ENCODE assay signal across 8 cellular contexts in genomic region chrX:40647307-40648197, GRCh38. TPM values are rescaled to one million over a fixed set of nuclear protein-coding genes. Genes with fewer than 3 reads are reported as not detected.
DNase-seq lines count a peak whose midpoint lies in the region; ATAC-seq and TF ChIP-seq lines count a peak whose summit lies in the region.

Gene CXorf38 (minus strand): TSS chrX:40647561. CDS start chrX:40647520, 41 bp downstream.

- H4K8ac ChIP-seq in IMR-90 (ENCODE audit: low read depth in 2 of 2, low read length in 2 of 2): peak within 1 kb of the TSS; percentile 61 to 90

- no peak within 1 kb of the TSS for H2BK120ac ChIP-seq in IMR-90 (ENCODE audit: low read depth, low read length)

- peak within 1 kb of the TSS; percentile 48 for H2AK5ac ChIP-seq in IMR-90 (ENCODE audit: low read depth, low read length)

- H3K9me2 ChIP-seq in OCI-LY7 (ENCODE audit: insufficient read depth, low read length): no peaks in the 10 kb centered on the region

- POLR2A ChIA-PET in IMR-90 (lab: Charles Lee; ENCODE audit: unreplicated experiment) (no interaction called here), OCI-LY7 (lab: Charles Lee) (interaction anchor here (0.8 kb wide), 1 partner anchor 87 kb away, joined by 3 read pairs; no protein-coding TSS in a partner anchor)

- no peaks in the 10 kb centered on the region for H3K27me3 ChIP-seq in IMR-90 (ENCODE audit: control insufficient read depth, insufficient read depth, low read length)

- in situ Hi-C loops in IMR-90 (cut with MboI; ENCODE audit: low sequenced_read_pairs): no loop called here

- peak within 1 kb of the TSS; percentile 50; the same call in 1 of the 2 replicates for H3K56ac ChIP-seq in IMR-90 (ENCODE audit: extremely low read depth, insufficient read depth, low read length)

- no peaks in the 10 kb centered on the region for H3K9me3 ChIP-seq in IMR-90 (ENCODE audit: control insufficient read depth, insufficient read depth, low read length)
- H3K9me3 ChIP-seq in OCI-LY7 (ENCODE audit: low read length): no peaks in the 10 kb centered on the region
- H3K9me3 ChIP-seq in mucosa of descending colon: no peaks in the 10 kb centered on the region

- 0 out of 2 replicates have a peak, but pooled peaks cover 8% of the 10 kb centered on the region for H4K20me1 ChIP-seq in IMR-90 (ENCODE audit: insufficient read depth, low read length)
- no peaks in the 10 kb centered on the region for H4K20me1 ChIP-seq in OCI-LY7 (ENCODE audit: insufficient read depth, low read length)

- CTCF ChIA-PET in IMR-90 (lab: Yijun Ruan, JAX): interaction anchor here (0.6 kb wide), 2 partner anchors 9 to 146 kb away, joined by 3 read pairs; no protein-coding TSS in a partner anchor
- CTCF ChIA-PET in OCI-LY7 (lab: Charles Lee; ENCODE audit: unreplicated experiment): no interaction called here

- H2BK15ac ChIP-seq in IMR-90 (ENCODE audit: low read depth, low read length): no peak within 1 kb of the TSS

- intact Hi-C loops in IMR-90 (cut with micrococcal nuclease): loop anchor here (1.0 kb wide), 1 partner anchor 103 kb away; no protein-coding TSS in a partner anchor
- intact Hi-C loops in OCI-LY7 (cut with micrococcal nuclease; ENCODE audit: unreplicated experiment): loop anchor here (2.0 to 10.0 kb wide), 4 partner anchors 87 to 1843 kb away; partner anchors contain the start of genes MED14, MID1IP1 and USP9X
- intact Hi-C loops in mucosa of descending colon (cut with DNase I, micrococcal nuclease): no loop called here

- peak within 1 kb of the TSS; percentile 91 for H2AK9ac ChIP-seq in IMR-90 (replicated peaks; ENCODE audit: low read depth, low read length, poor library complexity)

- peak within 1 kb of the TSS; percentile 67 for H3K4ac ChIP-seq in IMR-90 (ENCODE audit: low read depth, low read length)

- H3K4me2 ChIP-seq in IMR-90 (ENCODE audit: low read depth, low read length) (peak within 1 kb of the TSS; percentile 96), OCI-LY7 (ENCODE audit: low read length) (peak within 1 kb of the TSS; percentile 70)

- TF ChIP-seq POLR2A in IMR-90 (IDR thresholded peaks at IDR 0.05; ENCODE audit: low read depth, low read length): 0 out of 2 replicates have a peak, but pooled peaks have one; percentile 22

- H3K27ac ChIP-seq in IMR-90 (ENCODE audit: insufficient read depth, low read length) (peak within 1 kb of the TSS; percentile 74), OCI-LY7 (ENCODE audit: low read depth, low read length, poor library complexity, severe bottlenecking) (peak within 1 kb of the TSS; percentile 58)

- H2AFZ ChIP-seq in IMR-90 (replicated peaks; ENCODE audit: low read length, poor library complexity): peak within 1 kb of the TSS; percentile 90
- H2AFZ ChIP-seq in OCI-LY7 (ENCODE audit: low read length): peak within 1 kb of the TSS; percentile 60; the same call in 1 of the 2 replicates

- peak within 1 kb of the TSS; percentile 43; the same call in 1 of the 2 replicates for H3K14ac ChIP-seq in IMR-90 (replicated peaks; ENCODE audit: low read depth, low read length)

- H3K18ac ChIP-seq in IMR-90 (ENCODE audit: low read depth, low read length): no peak within 1 kb of the TSS

- peak within 1 kb of the TSS; percentile 15 for H4K91ac ChIP-seq in IMR-90 (ENCODE audit: insufficient read depth, low read depth, low read length)

- BruUV-seq in IMR-90 (replicated peaks; lab: Mats Ljungman, UMichigan) (no TSS peak), OCI-LY7 (replicated peaks; lab: Mats Ljungman, UMichigan) (no TSS peak)

- dilution Hi-C loops in IMR-90 (cut with HindIII; ENCODE audit: low sequenced_read_pairs, unreplicated experiment): no loop called here

- H3K4me3 ChIP-seq in IMR-90 (ENCODE audit: insufficient read depth, low read depth, low read length): peak within 1 kb of the TSS; percentile 92
- H3K4me3 ChIP-seq in OCI-LY7 (ENCODE audit: low read depth, low read length, poor library complexity, severe bottlenecking): peak within 1 kb of the TSS; percentile 76
- peak within 1 kb of the TSS; percentile 65 for H3K4me3 ChIP-seq in mucosa of descending colon

- WGBS in IMR-90 (ENCODE audit: extremely low coverage in 2 of 2, insufficient read length in 1 of 2), 2 experiments: 24% methylated on average over 35 of the region's 66 CpGs; no CpG with 5 or more reads in 1 of the 2 experiments

- peak within 1 kb of the TSS; percentile 75 for H3K9ac ChIP-seq in IMR-90 (ENCODE audit: low read depth, low read length)

- H3K79me2 ChIP-seq in OCI-LY7 (ENCODE audit: insufficient read depth, low read depth, low read length): peaks cover 41% of the 10 kb centered on the region

- DNase-seq in DMS114 treated with DMSO at 0.1 percent for 48 hours (lab: John Stamatoyannopoulos, UW; ENCODE audit: unreplicated experiment) (peak; percentile 70), IMR-90 (peak; percentile 83), OCI-LY7 (ENCODE audit: low spot score) (peak; percentile 90), activated T-cell treated with anti-CD3 and anti-CD28 coated beads for 1 hour (ENCODE audit: low read depth) (peak; percentile 84), epidermal melanocyte (ENCODE audit: insufficient read length, low spot score) (peak; percentile 38), mucosa of descending colon (peak; percentile 92 to 96 (median 94))
- peak; percentile 97 for DNase-seq in stimulated activated CD8-positive, alpha-beta memory T cell treated with anti-CD3 and anti-CD28 coated beads, Interleukin-4, amount 100 ng/mL, for 24 hours (ENCODE audit: low read depth)

- H3K4me1 ChIP-seq in IMR-90 (ENCODE audit: control insufficient read depth, insufficient read depth, low read length) (no peaks in the 10 kb centered on the region), OCI-LY7 (ENCODE audit: insufficient read depth, low read length, poor library complexity, severe bottlenecking) (peaks cover 26% of the 10 kb centered on the region), mucosa of descending colon (ENCODE audit: low read depth) (peaks cover 4% of the 10 kb centered on the region)

- ATAC-seq in GM21528 (IDR thresholded peaks at IDR 0.05; ENCODE audit: low FRiP score, unreplicated experiment) (peak; percentile 78), IMR-90 (ENCODE audit: low read depth) (peak; percentile 74), mucosa of descending colon (peak; percentile 88)

- peaks cover 0 to 19% of the 10 kb centered on the region in 2 experiments; a peak in 2 of 4 replicates for H3K79me1 ChIP-seq in IMR-90 (ENCODE audit: low read depth in 1 of 2, low read length in 2 of 2)

- peak within 1 kb of the TSS; percentile 68 for H4K5ac ChIP-seq in IMR-90 (ENCODE audit: low read depth, low read length)

- no peak within 1 kb of the TSS for H2BK20ac ChIP-seq in IMR-90 (ENCODE audit: low read depth, low read length)

- H3K36me3 ChIP-seq in IMR-90 (ENCODE audit: control insufficient read depth, insufficient read depth, low read length): no peaks in the 10 kb centered on the region
- H3K36me3 ChIP-seq in OCI-LY7 (ENCODE audit: insufficient read depth, low read length): peaks cover 16% of the 10 kb centered on the region; the same call in 1 of the 2 replicates
- H3K36me3 ChIP-seq in mucosa of descending colon (ENCODE audit: low read depth): peaks cover 3% of the 10 kb centered on the region

- TF ChIP-seq CTCF in IMR-90 (conservative IDR thresholded peaks at IDR 0.05; ENCODE audit: low read depth, low read length) (no peak), OCI-LY7 (conservative IDR thresholded peaks at IDR 0.05; ENCODE audit: low read length) (0 out of 2 replicates have a peak, but pooled peaks have one; percentile 16), mucosa of descending colon (IDR thresholded peaks at IDR 0.05) (no peak)

- H3K23ac ChIP-seq in IMR-90 (ENCODE audit: low read depth, low read length): peak within 1 kb of the TSS; percentile 84

- H3K9me1 ChIP-seq in IMR-90 (ENCODE audit: insufficient read depth, low read length): no peaks in the 10 kb centered on the region

- H2BK5ac ChIP-seq in IMR-90 (ENCODE audit: low read depth, low read length, poor library complexity, severe bottlenecking): peak within 1 kb of the TSS; percentile 51

- no peak for TF ChIP-seq RAD21 in IMR-90 (IDR thresholded peaks at IDR 0.05; ENCODE audit: low read length)

TF ChIP-seq in IMR-90, 13 proteins besides CTCF, POLR2A, EP300 and RAD21:
- TF ChIP-seq ELK1 (IDR thresholded peaks at IDR 0.05; ENCODE audit: borderline replicate concordance, low read depth, low read length) (no peak), CHD1 (IDR thresholded peaks at IDR 0.05; ENCODE audit: low read depth, low read length) (no peak), MXI1 (IDR thresholded peaks at IDR 0.05; ENCODE audit: borderline replicate concordance, low read depth, low read length) (peak; percentile 60; the same call in 1 of the 2 replicates), MAFK (IDR thresholded peaks at IDR 0.05; ENCODE audit: low read depth, low read length) (no peak), CEBPB (IDR thresholded peaks at IDR 0.05; ENCODE audit: low read depth, low read length) (no peak), RFX5 (IDR thresholded peaks at IDR 0.05; ENCODE audit: low read depth, low read length) (no peak), MAZ (IDR thresholded peaks at IDR 0.05; ENCODE audit: borderline replicate concordance, low read depth, low read length) (no peak), BHLHE40 (IDR thresholded peaks at IDR 0.05; ENCODE audit: low read depth, low read length) (peak; percentile 69; the same call in 1 of the 2 replicates), USF2 (IDR thresholded peaks at IDR 0.05; ENCODE audit: low read depth, low read length) (no peak)

RNA-seq across cellular contexts. Expression of gene CXorf38, which starts in this region (rescaled TPM):
- total RNA-seq in IMR-90 (2012; rRNA removed): 9.9 and 10.0 TPM in 2 replicates
- polyA plus RNA-seq in IMR-90 (2012; rRNA removed): 6.7 and 7.0 TPM in 2 replicates
- 3.8 and 4.1 TPM in 2 replicates for polyA plus RNA-seq in IMR-90 (2012; cell fraction: cytosol; rRNA removed)
- 5.6 and 10.6 TPM in 2 replicates for polyA plus RNA-seq in IMR-90 (2012; cell fraction: nucleus; rRNA removed; ENCODE audit: low replicate concordance)
- 12.9 and 13.6 TPM in 2 replicates for total RNA-seq in OCI-LY7 (2014; rRNA removed; shearing (Covaris generic))
- total RNA-seq in OCI-LY7 (2022): 15.9 and 18.7 TPM in 2 replicates
- total RNA-seq in mucosa of descending colon: 10 to 100 TPM; 11.2 to 18.9 (median 18.2) TPM

Comparison
In these comparisons a context has a peak if more than half of its experiments do, and no peak if none do; other contexts are left out.
1. Peak in every context shown above with its lines: DNase-seq, ATAC-seq, H3K4me3 ChIP-seq and H3K27ac ChIP-seq.
2. DNase-seq: peak in every context shown above with its lines; median percentile 97 in stimulated activated CD8-positive, alpha-beta memory T cell treated with anti-CD3 and anti-CD28 coated beads, Interleukin-4, amount 100 ng/mL, for 24 hours; 94 in mucosa of descending colon; 90 in OCI-LY7; 84 in activated T-cell treated with anti-CD3 and anti-CD28 coated beads for 1 hour; 83 in IMR-90; 70 in DMS114 treated with DMSO at 0.1 percent for 48 hours; 38 in epidermal melanocyte.
3. intact Hi-C loops: an anchor here in IMR-90 (1.0 kb wide) and OCI-LY7 (2.0 to 10.0 kb wide); none called in mucosa of descending colon.